8 cellular contexts compared by ENCODE assay signal in the genomic region with DNA sequence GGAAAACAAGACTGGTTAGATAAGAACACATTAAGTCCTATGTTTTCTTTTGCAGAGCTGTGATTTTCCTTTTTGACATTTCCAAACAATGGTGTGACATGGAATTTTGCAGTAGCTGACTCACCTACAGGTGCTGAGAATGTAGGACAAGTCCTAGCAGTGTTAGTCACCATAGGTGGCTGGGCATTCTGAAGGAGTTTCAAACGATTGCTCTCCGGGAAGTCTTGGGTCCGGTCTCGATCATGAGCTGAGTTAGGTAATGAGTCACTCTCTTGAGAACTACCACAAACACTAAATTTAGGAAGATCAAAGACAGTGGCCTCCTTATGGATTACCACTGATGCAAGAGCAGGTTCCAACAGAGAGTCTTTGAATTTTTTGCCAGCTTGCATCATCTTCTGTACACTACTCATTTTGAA. TPM values are rescaled to one million over a fixed set of nuclear protein-coding genes. Genes with fewer than 3 reads are reported as not detected.
DNase-seq lines count a peak whose midpoint lies in the region; ATAC-seq and TF ChIP-seq lines count a peak whose summit lies in the region.

No MANE protein-coding gene starts in this region.

- H3K4me3 ChIP-seq in Loucy (ENCODE audit: low read length, poor library complexity, severe bottlenecking) = no peak overlapping the region
- H3K4me3 ChIP-seq in epithelial cell of esophagus (ENCODE audit: low read length) = no peak overlapping the region
- H3K4me3 ChIP-seq in heart left ventricle = no peak overlapping the region

- no peaks in the 10 kb centered on the region for H3K9me3 ChIP-seq in Loucy (ENCODE audit: insufficient read depth, low read depth, low read length)
- H3K9me3 ChIP-seq in heart left ventricle = no peaks in the 10 kb centered on the region

- H3F3A ChIP-seq in Loucy (ENCODE audit: low read depth) = no peaks in the 10 kb centered on the region

- no peak overlapping the region for H3K9ac ChIP-seq in Loucy (ENCODE audit: low read depth, low read length, poor library complexity, severe bottlenecking)

- CTCF ChIA-PET in GM10248 (lab: Yijun Ruan, JAX) = interaction anchor here (1.4 to 1.9 kb wide), 5 partner anchors 9 to 271 kb away, joined by 3 to 8 read pairs (median 6); no protein-coding TSS in a partner anchor

- TF ChIP-seq CTCF in Loucy (conservative IDR thresholded peaks at IDR 0.05; ENCODE audit: low read length) (no peak), epithelial cell of esophagus (IDR thresholded peaks at IDR 0.05; ENCODE audit: insufficient read depth, low read depth, low read length, missing control alignments) (no peak), GM10248 (IDR thresholded peaks at IDR 0.05; ENCODE audit: control extremely low read depth, extremely low read depth, low read depth, missing control alignments) (no peak), heart left ventricle (IDR thresholded peaks at IDR 0.05) (no peak)

- 72 to 91% (median 84%) methylated on average over 4 of the region's 4 CpGs for WGBS in heart left ventricle, 4 donors

- H3K27me3 ChIP-seq in Loucy (ENCODE audit: insufficient read depth, low read length, poor library complexity, severe bottlenecking) (no peaks in the 10 kb centered on the region), heart left ventricle (no peaks in the 10 kb centered on the region)

- ATAC-seq in GM21390 (IDR thresholded peaks at IDR 0.05; ENCODE audit: unreplicated experiment) (peak; percentile 25), heart left ventricle (no peak)

- peaks cover 33% of the 10 kb centered on the region; the same call in 1 of the 2 replicates for H3K36me3 ChIP-seq in Loucy (ENCODE audit: insufficient read depth, low read length)
- peaks cover 0 to 43% (median 29%) of the 10 kb centered on the region in 9 donors for H3K36me3 ChIP-seq in heart left ventricle

- H3K27ac ChIP-seq in heart left ventricle = no peak overlapping the region

- DNase-seq in COLO829 (ENCODE audit: low spot score) (peak; percentile 28), epithelial cell of esophagus (ENCODE audit: low read depth) (peak; percentile 99), NCI-H82 treated with DMSO at 0.1 percent for 48 hours (lab: John Stamatoyannopoulos, UW; ENCODE audit: unreplicated experiment) (no peak), GM10248 (ENCODE audit: extremely low spot score) (no peak), mesenteric fat pad (ENCODE audit: low spot score) (no peak), heart left ventricle (no peak)

- H3K4me1 ChIP-seq in Loucy (ENCODE audit: insufficient read depth, low read length, poor library complexity, severe bottlenecking) (peaks cover 70% of the 10 kb centered on the region), heart left ventricle (peaks cover 0 to 21% (median 10%) of the 10 kb centered on the region in 12 donors)

- H3K9me2 ChIP-seq in Loucy (replicated peaks; ENCODE audit: low read depth, low read length) = no peaks in the 10 kb centered on the region

- H3K4me2 ChIP-seq in Loucy (ENCODE audit: low read depth, low read length, poor library complexity, severe bottlenecking) = peak overlapping the region; percentile 52

- no peak overlapping the region for H2AFZ ChIP-seq in Loucy (ENCODE audit: low read length)

- intact Hi-C loops in heart left ventricle (cut with DNase I) = no loop called here

- POLR2A ChIA-PET in GM10248 (lab: Yijun Ruan, JAX) = no interaction called here

- no peak for TF ChIP-seq POLR2A in heart left ventricle (IDR thresholded peaks at IDR 0.05)

- H3K79me2 ChIP-seq in Loucy (ENCODE audit: insufficient read depth, low read length) = peaks cover 93% of the 10 kb centered on the region

- peaks cover 38% of the 10 kb centered on the region for H4K20me1 ChIP-seq in Loucy (ENCODE audit: insufficient read depth, low read length, poor library complexity, severe bottlenecking)

RNA-seq across cellular contexts. Expression of a gene that starts 3.6 kb away (rescaled TPM):
- total RNA-seq in mesenteric fat pad (7.2 TPM), heart left ventricle (1 to 10 TPM; 2.9 to 5.8 (median 5.1) TPM)
- polyA plus RNA-seq in heart left ventricle = 1 to 10 TPM; 1.9 to 3.8 TPM

Comparison
In these comparisons a context has a peak if more than half of its experiments do, and no peak if none do; other contexts are left out.
1. DNase-seq: peak in COLO829 (single experiment) and epithelial cell of esophagus (single experiment); none in NCI-H82 treated with DMSO at 0.1 percent for 48 hours (single experiment), GM10248 (single experiment), mesenteric fat pad (single experiment) and heart left ventricle (0 of 5).